In genomic region chr16:59148312-59148711, GRCh38 we compare ENCODE assay signal across 20 cellular contexts.
DNase-seq lines count a peak whose midpoint lies in the region; TF ChIP-seq lines count a peak whose summit lies in the region.
"Had no signal": no experiment of that assay in that cellular context is flagged by ENCODE, and none has a peak within 500 bp of the region (broad histone marks: within the 10 kb centered on the region; RNA-seq: fewer than 3 reads in every experiment).

No MANE protein-coding gene starts in this region.

- no peaks in the 10 kb centered on the region for H4K20me1 ChIP-seq in H9 (ENCODE audit: control insufficient read depth, insufficient read depth, insufficient read length)

- no peak overlapping the region for H3K23ac ChIP-seq in H9 (ENCODE audit: insufficient read length, low read depth, low read length)

- H4K5ac ChIP-seq in H9 (ENCODE audit: insufficient read length, low read depth, low read length): no peak overlapping the region

- no peak overlapping the region for H2BK5ac ChIP-seq in H9 (ENCODE audit: insufficient read length, low read length)

- H3K9me3 ChIP-seq in H9 (ENCODE audit: control insufficient read depth, low read depth, low read length) (no peaks in the 10 kb centered on the region), endodermal cell (ENCODE audit: control insufficient read depth, low read length) (no peaks in the 10 kb centered on the region)
- H3K9me3 ChIP-seq: BE2C, SJSA1 had no signal

- no peak for TF ChIP-seq CTCF in BJ (IDR thresholded peaks at IDR 0.05; ENCODE audit: insufficient read depth, low read depth, low read length)
- TF ChIP-seq CTCF in H9 (conservative IDR thresholded peaks at IDR 0.05): 0 out of 3 replicates have a peak, but pooled peaks have one; percentile 15
- peak; percentile 32 for TF ChIP-seq CTCF in endodermal cell (conservative IDR thresholded peaks at IDR 0.05)
- no peak for TF ChIP-seq CTCF in osteocyte (IDR thresholded peaks at IDR 0.05)

- no peaks in the 10 kb centered on the region for H3K23me2 ChIP-seq in H9 (ENCODE audit: insufficient read length, low read depth, low read length, poor library complexity, severe bottlenecking)

- no peaks in the 10 kb centered on the region for H3K4me1 ChIP-seq in H9 (ENCODE audit: insufficient read depth, low read length)
- H3K4me1 ChIP-seq in endodermal cell (ENCODE audit: control insufficient read depth, insufficient read depth, low read length): no peaks in the 10 kb centered on the region
- H3K4me1 ChIP-seq: BE2C, SJSA1 had no signal

- peak; percentile 51 for DNase-seq in BJ (ENCODE audit: low read depth)
- no peak for DNase-seq in H9
- no peak for DNase-seq in endodermal cell
- DNase-seq in osteocyte (ENCODE audit: extremely low spot score, unreplicated experiment): no peak
- no peak for DNase-seq in NCI-H1105 treated with DMSO at 0.1 percent for 48 hours (lab: John Stamatoyannopoulos, UW)
- DNase-seq in NCI-H226: no peak
- DNase-seq in NCI-H524 (lab: John Stamatoyannopoulos, UW): no peak
- DNase-seq: ACHN; BE2C; Calu3; CD4-positive, alpha-beta memory T cell; DMS79 treated with DMSO at 0.1 percent for 48 hours; GDM1; Kasumi-1; NCI-H1105; NCI-H1694 treated with DMSO at 0.1 percent for 48 hours; NCI-H69 had no signal

- no peak overlapping the region for H3K56ac ChIP-seq in H9 (ENCODE audit: insufficient read length, low read depth, low read length)

- H3K18ac ChIP-seq in H9 (ENCODE audit: insufficient read length, low read depth, low read length): no peak overlapping the region

- CTCF ChIA-PET in BJ (lab: Yijun Ruan, JAX): interaction anchor here (0.6 kb wide), 1 partner anchor 51 kb away, joined by 3 read pairs; no protein-coding TSS in a partner anchor

- no peaks in the 10 kb centered on the region for H3K36me3 Mint-ChIP-seq in H9 (ENCODE audit: insufficient read depth in 1 of 3, low read depth in 3 of 3)
- H3K36me3 Mint-ChIP-seq in endodermal cell (ENCODE audit: low read depth): no peaks in the 10 kb centered on the region
- H3K36me3 Mint-ChIP-seq in osteocyte (ENCODE audit: unreplicated experiment): no peaks in the 10 kb centered on the region
- H3K36me3 Mint-ChIP-seq: CD4-positive, alpha-beta memory T cell; IgD-negative memory B cell had no signal

- no peaks in the 10 kb centered on the region for H3K27me3 Mint-ChIP-seq in H9 (ENCODE audit: low read depth)
- H3K27me3 Mint-ChIP-seq in endodermal cell (ENCODE audit: insufficient read depth): no peaks in the 10 kb centered on the region
- no peaks in the 10 kb centered on the region for H3K27me3 Mint-ChIP-seq in osteocyte (ENCODE audit: unreplicated experiment)
- H3K27me3 Mint-ChIP-seq: CD4-positive, alpha-beta memory T cell; IgD-negative memory B cell had no signal

- H3K9me3 Mint-ChIP-seq in H9 (no peaks in the 10 kb centered on the region), endodermal cell (no peaks in the 10 kb centered on the region), osteocyte (ENCODE audit: unreplicated experiment) (no peaks in the 10 kb centered on the region)

- no peak overlapping the region for H4K91ac ChIP-seq in H9 (ENCODE audit: insufficient read length, low read depth, low read length)

- H3K36me3 ChIP-seq in BJ (ENCODE audit: control insufficient read depth, insufficient read depth, low read length): no peaks in the 10 kb centered on the region
- H3K36me3 ChIP-seq in endodermal cell (ENCODE audit: control insufficient read depth, insufficient read depth, low read length): no peaks in the 10 kb centered on the region
- H3K36me3 ChIP-seq: BE2C, SJSA1 had no signal

- POLR2A ChIA-PET in BJ (lab: Charles Lee): no interaction called here

- H3K79me1 ChIP-seq in H9 (ENCODE audit: insufficient read depth, low read depth, low read length, poor library complexity, severe bottlenecking): no peaks in the 10 kb centered on the region

- no peak overlapping the region for H3K27ac ChIP-seq in H9 (ENCODE audit: insufficient read length, low read depth, low read length)
- H3K27ac ChIP-seq in endodermal cell (ENCODE audit: low read depth, low read length): no peak overlapping the region
- H3K27ac ChIP-seq: RWPE1, SJSA1 had no signal

- no peak overlapping the region for H2BK20ac ChIP-seq in H9 (ENCODE audit: low read depth, low read length, poor library complexity, severe bottlenecking)

- H3K27me3 ChIP-seq in BJ (ENCODE audit: control insufficient read depth, insufficient read depth, low read length) (no peaks in the 10 kb centered on the region), H9 (ENCODE audit: insufficient read depth, low read length) (no peaks in the 10 kb centered on the region), endodermal cell (ENCODE audit: control insufficient read depth, insufficient read depth, low read length, poor library complexity, severe bottlenecking) (no peaks in the 10 kb centered on the region)
- H3K27me3 ChIP-seq: BE2C, SJSA1 had no signal

- H3K14ac ChIP-seq in H9 (ENCODE audit: insufficient read depth, low read length): no peak overlapping the region

- no peak overlapping the region for H2BK12ac ChIP-seq in H9 (ENCODE audit: insufficient read length, low read depth, low read length)

- H3K4me1 Mint-ChIP-seq in H9: no peaks in the 10 kb centered on the region
- H3K4me1 Mint-ChIP-seq in endodermal cell: peaks cover 11% of the 10 kb centered on the region
- peaks cover 37% of the 10 kb centered on the region for H3K4me1 Mint-ChIP-seq in osteocyte (ENCODE audit: unreplicated experiment)
- H3K4me1 Mint-ChIP-seq: CD4-positive, alpha-beta memory T cell had no signal

- H3K4me3 Mint-ChIP-seq in H9 (no peak overlapping the region), endodermal cell (no peak overlapping the region), osteocyte (ENCODE audit: unreplicated experiment) (peak overlapping the region; percentile 1)
- H3K4me3 Mint-ChIP-seq: CD4-positive, alpha-beta memory T cell; IgD-negative memory B cell had no signal

- H3K27ac Mint-ChIP-seq in H9 (no peak overlapping the region), endodermal cell (no peak overlapping the region), osteocyte (ENCODE audit: unreplicated experiment) (peak overlapping the region; percentile 65)
- H3K27ac Mint-ChIP-seq: CD4-positive, alpha-beta memory T cell; IgD-negative memory B cell had no signal

- no CpG with 5 or more reads among the region's 7 CpGs for WGBS in H9 (ENCODE audit: extremely low coverage, insufficient read length, low lambda C conversion rate)
- WGBS in endodermal cell (ENCODE audit: insufficient coverage in 1 of 2, insufficient read length in 1 of 2), 2 experiments: 92 to 98% methylated on average over 6 to 7 of the region's 7 CpGs

- H4K8ac ChIP-seq in H9 (replicated peaks; ENCODE audit: insufficient read length, low read depth, low read length): no peak overlapping the region

- H2AFZ ChIP-seq in H9 (ENCODE audit: low read length): no peak overlapping the region

- H2BK120ac ChIP-seq in H9 (ENCODE audit: low read depth, low read length, poor library complexity, severe bottlenecking): no peak overlapping the region

- no peak overlapping the region for H2BK15ac ChIP-seq in H9 (ENCODE audit: low read depth, low read length)

- H3K4me3 ChIP-seq in BJ (ENCODE audit: low read depth, low read length) (no peak overlapping the region), endodermal cell (ENCODE audit: low read length) (no peak overlapping the region)
- H3K4me3 ChIP-seq: SJSA1 had no signal

- no peak overlapping the region for H3T11ph ChIP-seq in H9 (ENCODE audit: low read length)

- no peak overlapping the region for H3K4me2 ChIP-seq in H9 (ENCODE audit: insufficient read depth, insufficient read length, low read length)

- H3K79me2 ChIP-seq in H9 (ENCODE audit: insufficient read depth, low read length): no peaks in the 10 kb centered on the region

- H3K9ac ChIP-seq in H9 (ENCODE audit: extremely low read depth, insufficient read length, low read length) (no peak overlapping the region), endodermal cell (ENCODE audit: extremely low read depth, low read length, poor library complexity, severe bottlenecking) (no peak overlapping the region)

- H2AK5ac ChIP-seq in H9 (ENCODE audit: insufficient read length, low read length): no peak overlapping the region

- no peak overlapping the region for H3K4ac ChIP-seq in H9 (ENCODE audit: low read depth, low read length)

Comparison
In these comparisons a context has a peak if more than half of its experiments do, and no peak if none do; other contexts are left out.
1. CTCF ChIP-seq: peak in H9 (single experiment) and endodermal cell (single experiment); none in BJ (single experiment) and osteocyte (single experiment).